Comparison of ENCODE assay signal across 8 cellular contexts in genomic region chr13:111202745-111203144, GRCh38.
DNase-seq lines count a peak whose midpoint lies in the region; ATAC-seq and TF ChIP-seq lines count a peak whose summit lies in the region.

No MANE protein-coding gene starts in this region.

- H3K4me3 Mint-ChIP-seq in activated T-cell treated with anti-CD3 and anti-CD28 coated beads, Interleukin-2, amount 50 U/mL, for 24 hours: no peak overlapping the region
- H3K4me3 Mint-ChIP-seq in mesothelial cell of epicardium: peak overlapping the region; percentile 42

- peak overlapping the region; percentile 57 for H3K27ac Mint-ChIP-seq in activated T-cell treated with anti-CD3 and anti-CD28 coated beads, Interleukin-2, amount 50 U/mL, for 24 hours
- H3K27ac Mint-ChIP-seq in mesothelial cell of epicardium: peak overlapping the region; percentile 99

- H3K9me3 Mint-ChIP-seq in activated T-cell treated with anti-CD3 and anti-CD28 coated beads, Interleukin-2, amount 50 U/mL, for 24 hours: no peaks in the 10 kb centered on the region
- H3K9me3 Mint-ChIP-seq in mesothelial cell of epicardium: peaks cover 5% of the 10 kb centered on the region

- ATAC-seq in HG02571 (IDR thresholded peaks at IDR 0.05; ENCODE audit: unreplicated experiment): peak; percentile 48

- DNase-seq in activated T-cell treated with anti-CD3 and anti-CD28 coated beads, Interleukin-2, amount 50 U/mL, for 24 hours: no peak
- DNase-seq in activated T-cell treated with anti-CD3 and anti-CD28 coated beads for 4 hours (no peak), NAMALWA (ENCODE audit: low spot score) (peak; percentile 81), cerebellum (ENCODE audit: low spot score) (peak; percentile 62), mesothelial cell of epicardium (ENCODE audit: low spot score in 2 of 2, unreplicated experiment in 2 of 2) (peak in 1 of 2 experiments; percentile 61), NK-92 (lab: John Stamatoyannopoulos, UW; ENCODE audit: unreplicated experiment) (no peak)
- no peak for DNase-seq in activated CD4-positive, alpha-beta T cell treated with anti-CD3 and anti-CD28 coated beads for 1 hour

- H3K27me3 Mint-ChIP-seq in activated T-cell treated with anti-CD3 and anti-CD28 coated beads, Interleukin-2, amount 50 U/mL, for 24 hours: no peaks in the 10 kb centered on the region
- H3K27me3 Mint-ChIP-seq in mesothelial cell of epicardium (ENCODE audit: low read depth): no peaks in the 10 kb centered on the region

- H3K4me1 Mint-ChIP-seq in activated T-cell treated with anti-CD3 and anti-CD28 coated beads, Interleukin-2, amount 50 U/mL, for 24 hours (ENCODE audit: low read depth): peaks cover 80% of the 10 kb centered on the region
- H3K4me1 Mint-ChIP-seq in mesothelial cell of epicardium: peaks cover 49% of the 10 kb centered on the region

- peaks cover 59% of the 10 kb centered on the region for H3K36me3 Mint-ChIP-seq in activated T-cell treated with anti-CD3 and anti-CD28 coated beads, Interleukin-2, amount 50 U/mL, for 24 hours (ENCODE audit: low read depth)
- H3K36me3 Mint-ChIP-seq in mesothelial cell of epicardium: peaks cover 14% of the 10 kb centered on the region

- no peak for TF ChIP-seq CTCF in mesothelial cell of epicardium (IDR thresholded peaks at IDR 0.05; ENCODE audit: unreplicated experiment)

Comparison
In these comparisons a context has a peak if more than half of its experiments do, and no peak if none do; other contexts are left out.
1. DNase-seq: peak in NAMALWA (single experiment) and cerebellum (single experiment); none in activated T-cell treated with anti-CD3 and anti-CD28 coated beads, Interleukin-2, amount 50 U/mL, for 24 hours (single experiment), activated T-cell treated with anti-CD3 and anti-CD28 coated beads for 4 hours (single experiment), NK-92 (single experiment) and activated CD4-positive, alpha-beta T cell treated with anti-CD3 and anti-CD28 coated beads for 1 hour (single experiment).